ENCODE assay signal across 1 cellular context in genomic region chr18:57738078-57738477, GRCh38.
TF ChIP-seq lines count a peak whose summit lies in the region.

No MANE protein-coding gene starts in this region.

TF ChIP-seq in HepG2, 621 proteins besides CTCF, POLR2A, EP300 and RAD21 (continued from another document):
- 0 out of 2 replicates have a peak, but pooled peaks have one; percentile 1 for TF ChIP-seq PAXIP1 (CRISPR knock-in tag; conservative IDR thresholded peaks at IDR 0.05)
- no peak for TF ChIP-seq CAMTA2 (CRISPR knock-in tag; IDR thresholded peaks at IDR 0.05; ENCODE audit: borderline replicate concordance)
- TF ChIP-seq ZNF816 (CRISPR knock-in tag; IDR thresholded peaks at IDR 0.05; ENCODE audit: borderline replicate concordance): no peak
- TF ChIP-seq BCL6 (CRISPR knock-in tag; IDR thresholded peaks at IDR 0.05): 0 out of 2 replicates have a peak, but pooled peaks have one; percentile 41
- no peak for TF ChIP-seq SNAI1 (CRISPR knock-in tag; IDR thresholded peaks at IDR 0.05; ENCODE audit: borderline replicate concordance)
- no peak for TF ChIP-seq HIVEP1 (CRISPR knock-in tag; IDR thresholded peaks at IDR 0.05)
- 0 out of 2 replicates have a peak, but pooled peaks have one; percentile 11 for TF ChIP-seq ZBTB25 (CRISPR knock-in tag; IDR thresholded peaks at IDR 0.05)
- peak; percentile 79 for TF ChIP-seq RARA (CRISPR knock-in tag; IDR thresholded peaks at IDR 0.05)
- peak; percentile 4; the same call in 1 of the 2 replicates for TF ChIP-seq KDM2A (CRISPR knock-in tag; IDR thresholded peaks at IDR 0.05; ENCODE audit: borderline replicate concordance, low read depth)
- TF ChIP-seq PREB (CRISPR knock-in tag; IDR thresholded peaks at IDR 0.05): no peak
- 0 out of 2 replicates have a peak, but pooled peaks have one; percentile 11 for TF ChIP-seq ZMYM2 (CRISPR knock-in tag; IDR thresholded peaks at IDR 0.05)
- TF ChIP-seq ZNF225 (CRISPR knock-in tag; IDR thresholded peaks at IDR 0.05): no peak
- TF ChIP-seq ZSCAN21 (CRISPR knock-in tag; IDR thresholded peaks at IDR 0.05; ENCODE audit: borderline replicate concordance): no peak
- TF ChIP-seq PHF8 (CRISPR knock-in tag; IDR thresholded peaks at IDR 0.05): no peak
- TF ChIP-seq ZNF580 (CRISPR knock-in tag; IDR thresholded peaks at IDR 0.05; ENCODE audit: borderline replicate concordance, low read depth): 0 out of 2 replicates have a peak, but pooled peaks have one; percentile 32
- TF ChIP-seq ZNF230 (CRISPR knock-in tag; IDR thresholded peaks at IDR 0.05): no peak
- TF ChIP-seq NR2C2 (CRISPR knock-in tag; IDR thresholded peaks at IDR 0.05; ENCODE audit: borderline replicate concordance): 0 out of 2 replicates have a peak, but pooled peaks have one; percentile 9
- 0 out of 2 replicates have a peak, but pooled peaks have one; percentile 1 for TF ChIP-seq MLX (CRISPR knock-in tag; IDR thresholded peaks at IDR 0.05)
- TF ChIP-seq NFKB2 (CRISPR knock-in tag; IDR thresholded peaks at IDR 0.05; ENCODE audit: borderline replicate concordance): no peak
TF ChIP-seq in HepG2: peak in this region for 11.
